In the genomic region with DNA sequence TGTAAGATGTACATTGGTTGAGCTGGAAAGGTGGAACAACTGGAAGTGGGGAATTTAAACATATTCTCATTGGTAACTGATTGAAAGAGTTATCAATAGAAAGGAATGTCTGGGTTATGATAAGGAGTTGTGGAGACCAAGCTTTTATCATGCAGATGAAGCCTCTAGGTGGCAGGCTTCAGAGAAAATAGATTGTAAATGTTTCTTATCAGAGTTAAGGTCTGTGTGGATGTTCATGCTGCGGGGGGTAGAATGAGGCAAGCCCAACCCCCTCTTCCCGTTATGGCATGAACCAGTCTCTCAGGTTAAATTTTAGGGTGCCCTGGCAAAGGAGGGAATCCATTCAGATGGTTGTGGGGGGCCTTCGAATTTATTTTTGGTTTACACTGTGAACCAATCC, we compare ENCODE assay signal across 1 cellular context.
TF ChIP-seq lines count a peak whose summit lies in the region.

No MANE protein-coding gene starts in this region.

TF ChIP-seq in GM23338, 12 proteins besides CTCF, POLR2A, EP300 and RAD21 (continued from another document):
- TF ChIP-seq, protein P1, sequence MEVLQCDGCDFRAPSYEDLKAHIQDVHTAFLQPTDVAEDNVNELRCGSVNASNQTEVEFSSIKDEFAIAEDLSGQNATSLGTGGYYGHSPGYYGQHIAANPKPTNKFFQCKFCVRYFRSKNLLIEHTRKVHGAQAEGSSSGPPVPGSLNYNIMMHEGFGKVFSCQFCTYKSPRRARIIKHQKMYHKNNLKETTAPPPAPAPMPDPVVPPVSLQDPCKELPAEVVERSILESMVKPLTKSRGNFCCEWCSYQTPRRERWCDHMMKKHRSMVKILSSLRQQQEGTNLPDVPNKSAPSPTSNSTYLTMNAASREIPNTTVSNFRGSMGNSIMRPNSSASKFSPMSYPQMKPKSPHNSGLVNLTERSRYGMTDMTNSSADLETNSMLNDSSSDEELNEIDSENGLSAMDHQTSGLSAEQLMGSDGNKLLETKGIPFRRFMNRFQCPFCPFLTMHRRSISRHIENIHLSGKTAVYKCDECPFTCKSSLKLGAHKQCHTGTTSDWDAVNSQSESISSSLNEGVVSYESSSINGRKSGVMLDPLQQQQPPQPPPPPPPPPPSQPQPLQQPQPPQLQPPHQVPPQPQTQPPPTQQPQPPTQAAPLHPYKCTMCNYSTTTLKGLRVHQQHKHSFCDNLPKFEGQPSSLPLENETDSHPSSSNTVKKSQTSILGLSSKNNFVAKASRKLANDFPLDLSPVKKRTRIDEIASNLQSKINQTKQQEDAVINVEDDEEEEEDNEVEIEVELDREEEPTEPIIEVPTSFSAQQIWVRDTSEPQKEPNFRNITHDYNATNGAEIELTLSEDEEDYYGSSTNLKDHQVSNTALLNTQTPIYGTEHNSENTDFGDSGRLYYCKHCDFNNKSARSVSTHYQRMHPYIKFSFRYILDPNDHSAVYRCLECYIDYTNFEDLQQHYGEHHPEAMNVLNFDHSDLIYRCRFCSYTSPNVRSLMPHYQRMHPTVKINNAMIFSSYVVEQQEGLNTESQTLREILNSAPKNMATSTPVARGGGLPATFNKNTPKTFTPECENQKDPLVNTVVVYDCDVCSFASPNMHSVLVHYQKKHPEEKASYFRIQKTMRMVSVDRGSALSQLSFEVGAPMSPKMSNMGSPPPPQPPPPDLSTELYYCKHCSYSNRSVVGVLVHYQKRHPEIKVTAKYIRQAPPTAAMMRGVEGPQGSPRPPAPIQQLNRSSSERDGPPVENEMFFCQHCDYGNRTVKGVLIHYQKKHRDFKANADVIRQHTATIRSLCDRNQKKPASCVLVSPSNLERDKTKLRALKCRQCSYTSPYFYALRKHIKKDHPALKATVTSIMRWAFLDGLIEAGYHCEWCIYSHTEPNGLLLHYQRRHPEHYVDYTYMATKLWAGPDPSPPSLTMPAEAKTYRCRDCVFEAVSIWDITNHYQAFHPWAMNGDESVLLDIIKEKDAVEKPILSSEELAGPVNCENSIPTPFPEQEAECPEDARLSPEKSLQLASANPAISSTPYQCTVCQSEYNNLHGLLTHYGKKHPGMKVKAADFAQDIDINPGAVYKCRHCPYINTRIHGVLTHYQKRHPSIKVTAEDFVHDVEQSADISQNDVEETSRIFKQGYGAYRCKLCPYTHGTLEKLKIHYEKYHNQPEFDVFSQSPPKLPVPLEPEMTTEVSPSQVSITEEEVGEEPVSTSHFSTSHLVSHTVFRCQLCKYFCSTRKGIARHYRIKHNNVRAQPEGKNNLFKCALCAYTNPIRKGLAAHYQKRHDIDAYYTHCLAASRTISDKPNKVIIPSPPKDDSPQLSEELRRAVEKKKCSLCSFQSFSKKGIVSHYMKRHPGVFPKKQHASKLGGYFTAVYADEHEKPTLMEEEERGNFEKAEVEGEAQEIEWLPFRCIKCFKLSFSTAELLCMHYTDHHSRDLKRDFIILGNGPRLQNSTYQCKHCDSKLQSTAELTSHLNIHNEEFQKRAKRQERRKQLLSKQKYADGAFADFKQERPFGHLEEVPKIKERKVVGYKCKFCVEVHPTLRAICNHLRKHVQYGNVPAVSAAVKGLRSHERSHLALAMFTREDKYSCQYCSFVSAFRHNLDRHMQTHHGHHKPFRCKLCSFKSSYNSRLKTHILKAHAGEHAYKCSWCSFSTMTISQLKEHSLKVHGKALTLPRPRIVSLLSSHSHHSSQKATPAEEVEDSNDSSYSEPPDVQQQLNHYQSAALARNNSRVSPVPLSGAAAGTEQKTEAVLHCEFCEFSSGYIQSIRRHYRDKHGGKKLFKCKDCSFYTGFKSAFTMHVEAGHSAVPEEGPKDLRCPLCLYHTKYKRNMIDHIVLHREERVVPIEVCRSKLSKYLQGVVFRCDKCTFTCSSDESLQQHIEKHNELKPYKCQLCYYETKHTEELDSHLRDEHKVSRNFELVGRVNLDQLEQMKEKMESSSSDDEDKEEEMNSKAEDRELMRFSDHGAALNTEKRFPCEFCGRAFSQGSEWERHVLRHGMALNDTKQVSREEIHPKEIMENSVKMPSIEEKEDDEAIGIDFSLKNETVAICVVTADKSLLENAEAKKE (CRISPR knock-in tag; IDR thresholded peaks at IDR 0.05): no peak
- TF ChIP-seq ZNF331 (CRISPR knock-in tag; IDR thresholded peaks at IDR 0.05; ENCODE audit: low read depth): no peak
TF ChIP-seq in GM23338: peak in this region for 0.
